In the genomic region with DNA sequence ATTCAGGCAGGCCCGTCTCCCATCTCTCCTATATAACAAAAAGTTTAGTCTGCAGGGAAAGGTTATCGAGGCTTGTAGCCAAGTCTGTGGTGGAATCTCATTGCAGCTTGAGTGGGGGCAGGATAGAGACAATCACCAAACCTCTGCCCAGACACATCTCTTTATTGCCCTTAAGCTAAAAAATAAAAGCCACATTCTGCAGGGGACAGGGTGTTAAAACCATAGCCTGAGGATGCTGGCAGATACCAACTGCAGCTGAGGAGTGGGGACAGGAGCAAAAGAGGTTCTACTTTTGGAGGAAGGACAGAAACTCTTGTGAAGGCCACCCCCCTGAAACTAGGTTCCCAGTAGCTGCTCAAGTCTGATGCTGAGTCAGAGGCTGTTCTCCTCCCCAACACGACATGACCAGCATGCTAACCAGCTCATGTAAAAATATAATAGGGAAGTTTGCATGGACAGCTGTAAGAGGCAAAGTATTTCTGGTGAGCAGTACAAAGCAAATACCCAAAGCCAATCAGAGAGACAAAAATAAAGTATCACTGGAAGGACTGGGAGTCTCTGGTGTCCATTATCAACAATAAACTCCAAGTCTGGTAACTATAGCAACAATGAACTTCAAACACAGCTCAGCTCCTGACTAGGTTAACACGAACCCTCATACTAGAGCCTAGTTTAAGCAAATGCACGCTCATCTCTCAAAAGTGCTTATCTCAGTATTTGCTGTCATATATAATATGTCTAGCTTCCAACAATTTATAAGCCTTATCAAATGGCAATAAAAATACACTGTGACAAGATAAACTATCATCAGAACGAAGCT, we compare ENCODE assay signal across 14 cellular contexts.
A peak's percentile ranks its signal among the peaks of the same experiment; 100 is the strongest.
DNase-seq lines count a peak whose midpoint lies in the region; ATAC-seq, FAIRE-seq and TF ChIP-seq lines count a peak whose summit lies in the region.
"Had no signal": no experiment of that assay in that cellular context is flagged by ENCODE, and none has a peak within 500 bp of the region (broad histone marks: within the 10 kb centered on the region; RNA-seq: fewer than 3 reads in every experiment).

No MANE protein-coding gene starts in this region.

- no peak overlapping the region for H3K27ac ChIP-seq in H1 (ENCODE audit: low read depth, low read length)

- peak overlapping the region; percentile 51; the same call in 1 of the 2 replicates for H2AFZ ChIP-seq in H1 (ENCODE audit: low read length)

- H3K23me2 ChIP-seq in H1 (ENCODE audit: low read depth, low read length): no peaks in the 10 kb centered on the region

- no peak overlapping the region for H3K9ac ChIP-seq in H1 (replicated peaks in 1 of 4; ENCODE audit: extremely low read depth in 1 of 4, low read depth in 3 of 4, low read length in 3 of 4)

- H3K4me3 Mint-ChIP-seq in activated naive CD4-positive, alpha-beta T cell treated with anti-CD3 and anti-CD28 coated beads, Interleukin-2, amount 10 ng/mL, durations not matched to agents 7 days and 5 days: no peak overlapping the region
- H3K4me3 Mint-ChIP-seq: activated B cell treated with CpG ODN at 0.5 μM for 24 hours; activated naive CD8-positive, alpha-beta T cell; mesothelial cell of epicardium had no signal

- H4K8ac ChIP-seq in H1 (ENCODE audit: extremely low read depth, insufficient read depth, low read length): no peak overlapping the region

- TF ChIP-seq POLR2A in H1 (IDR thresholded peaks at IDR 0.05; ENCODE audit: control extremely low read depth in 1 of 2, low read depth in 2 of 2, low read length in 2 of 2): no peak

- no peaks in the 10 kb centered on the region for H4K20me1 ChIP-seq in H1 (replicated peaks in 1 of 2; ENCODE audit: control insufficient read depth in 1 of 2, insufficient read depth in 2 of 2, low read length in 2 of 2)

- H3K27me3 ChIP-seq in H1 (replicated peaks in 1 of 4; ENCODE audit: control insufficient read depth in 3 of 4, extremely low read depth in 1 of 4, insufficient read depth in 3 of 4, low read length in 3 of 4): no peaks in the 10 kb centered on the region

- CTCF ChIA-PET in activated naive CD4-positive, alpha-beta T cell treated with anti-CD3 and anti-CD28 coated beads, Interleukin-2, amount 10 ng/mL, durations not matched to agents 7 days and 5 days (lab: Charles Lee): no interaction called here
- CTCF ChIA-PET in H1 (lab: Charles Lee; ENCODE audit: partially characterized antibody): interaction anchor here (1.2 kb wide), 1 partner anchor 24 kb away, joined by 3 read pairs; no protein-coding TSS in a partner anchor

- H4K5ac ChIP-seq in H1 (ENCODE audit: insufficient read length, low read depth, low read length): no peak overlapping the region

- no peak overlapping the region for H3K4ac ChIP-seq in H1 (replicated peaks; ENCODE audit: insufficient read length, low read depth, low read length)

- 87% methylated on average over 6 of the region's 6 CpGs; no CpG with 5 or more reads in 1 of the 2 experiments for WGBS in H1 (ENCODE audit: extremely low coverage in 1 of 2, insufficient coverage in 1 of 2, insufficient read length in 1 of 2, insufficient replicate concordance in 2 of 2, low coverage in 1 of 2, low lambda C conversion rate in 2 of 2, missing lambda C conversion rate in 1 of 2), 2 experiments

- peaks cover 4% of the 10 kb centered on the region for H3K27me3 Mint-ChIP-seq in activated naive CD4-positive, alpha-beta T cell treated with anti-CD3 and anti-CD28 coated beads, Interleukin-2, amount 10 ng/mL, durations not matched to agents 7 days and 5 days
- H3K27me3 Mint-ChIP-seq: activated naive CD8-positive, alpha-beta T cell had no signal

- peaks cover 20% of the 10 kb centered on the region for H3K4me1 Mint-ChIP-seq in activated naive CD4-positive, alpha-beta T cell treated with anti-CD3 and anti-CD28 coated beads, Interleukin-2, amount 10 ng/mL, durations not matched to agents 7 days and 5 days
- H3K4me1 Mint-ChIP-seq: activated B cell treated with CpG ODN at 0.5 μM for 24 hours, mesothelial cell of epicardium had no signal

- no peak overlapping the region for H2BK15ac ChIP-seq in H1 (ENCODE audit: low read length)

- no peak overlapping the region for H2AK5ac ChIP-seq in H1 (ENCODE audit: low read depth, low read length)

- H2BK20ac ChIP-seq in H1 (ENCODE audit: low read length): no peak overlapping the region

- no peak for TF ChIP-seq CTCF in H1 (IDR thresholded peaks at IDR 0.05; ENCODE audit: control extremely low read depth in 1 of 3, insufficient read depth in 1 of 3, low read depth in 1 of 3, low read length in 3 of 3)

- peaks cover 0 to 2% (median 0%) of the 10 kb centered on the region in 4 experiments; a peak in 1 of 7 replicates for H3K4me1 ChIP-seq in H1 (replicated peaks in 1 of 4; ENCODE audit: control insufficient read depth in 3 of 4, insufficient read depth in 4 of 4, low read length in 3 of 4)

- peaks cover 29% of the 10 kb centered on the region for H3K36me3 Mint-ChIP-seq in activated naive CD4-positive, alpha-beta T cell treated with anti-CD3 and anti-CD28 coated beads, Interleukin-2, amount 10 ng/mL, durations not matched to agents 7 days and 5 days
- H3K36me3 Mint-ChIP-seq: mesothelial cell of epicardium had no signal

- peak overlapping the region; percentile 52 for H3K27ac Mint-ChIP-seq in activated naive CD4-positive, alpha-beta T cell treated with anti-CD3 and anti-CD28 coated beads, Interleukin-2, amount 10 ng/mL, durations not matched to agents 7 days and 5 days
- H3K27ac Mint-ChIP-seq: activated B cell treated with CpG ODN at 0.5 μM for 24 hours; activated naive CD8-positive, alpha-beta T cell; mesothelial cell of epicardium had no signal

- H3K9me3 ChIP-seq in H1 (ENCODE audit: insufficient read depth in 2 of 2, low read depth in 1 of 2, low read length in 1 of 2): no peaks in the 10 kb centered on the region

- no peak overlapping the region for H3K14ac ChIP-seq in H1 (ENCODE audit: insufficient read length)

- no peaks in the 10 kb centered on the region for H3K79me1 ChIP-seq in H1 (ENCODE audit: low read depth, low read length)

- TF ChIP-seq EP300 in H1 (IDR thresholded peaks at IDR 0.05; ENCODE audit: borderline replicate concordance in 1 of 2, low read depth in 2 of 2, low read length in 2 of 2): no peak

- no peak for ATAC-seq in HG03460 (IDR thresholded peaks at IDR 0.05; ENCODE audit: unreplicated experiment)
- no peak for ATAC-seq in GM21360 (IDR thresholded peaks at IDR 0.05; ENCODE audit: unreplicated experiment)
- no peak for ATAC-seq in GM21526 (IDR thresholded peaks at IDR 0.05; ENCODE audit: low FRiP score, unreplicated experiment)

- H4K91ac ChIP-seq in H1 (replicated peaks; ENCODE audit: insufficient read length, low read length): no peak overlapping the region

- peaks cover 18% of the 10 kb centered on the region for H3K9me3 Mint-ChIP-seq in activated naive CD4-positive, alpha-beta T cell treated with anti-CD3 and anti-CD28 coated beads, Interleukin-2, amount 10 ng/mL, durations not matched to agents 7 days and 5 days
- H3K9me3 Mint-ChIP-seq: activated B cell treated with CpG ODN at 0.5 μM for 24 hours had no signal

- no peak for DNase-seq in activated naive CD4-positive, alpha-beta T cell treated with anti-CD3 and anti-CD28 coated beads, Interleukin-2, amount 10 ng/mL, durations not matched to agents 7 days and 5 days
- no peak for DNase-seq in activated naive CD4-positive, alpha-beta T cell treated with anti-CD3 and anti-CD28 coated beads, Interleukin-2, amount 50 U/mL, for 16 hours
- DNase-seq in NK-92 treated with Interleukin-12 subunit alpha and Interleukin-12 subunit beta, amount 100 ng/mL, for 24 hours (lab: John Stamatoyannopoulos, UW): peak; percentile 78
- DNase-seq in H1 (ENCODE audit: low read depth in 1 of 2, low spot score in 2 of 2) (no peak), medulla oblongata (ENCODE audit: extremely low spot score) (no peak)
- DNase-seq: activated B cell treated with CpG ODN at 0.5 μM for 24 hours, DMS 273 treated with DMSO at 0.1 percent for 48 hours, islet precursor cell had no signal

- no peak overlapping the region for H3K23ac ChIP-seq in H1 (ENCODE audit: insufficient read length)

- no peak for TF ChIP-seq RAD21 in H1 (IDR thresholded peaks at IDR 0.05 in 1 of 2, conservative IDR thresholded peaks at IDR 0.05 in 1 of 2; ENCODE audit: low read depth in 2 of 2, low read length in 2 of 2)

- no peak overlapping the region for H2BK12ac ChIP-seq in H1 (ENCODE audit: low read depth, low read length)

- H3K79me2 ChIP-seq in H1 (ENCODE audit: control insufficient read depth in 1 of 2, insufficient read depth in 2 of 2, low read length in 2 of 2): no peaks in the 10 kb centered on the region

- H2BK120ac ChIP-seq in H1 (replicated peaks; ENCODE audit: low read depth, low read length): no peak overlapping the region

- H3K18ac ChIP-seq in H1 (ENCODE audit: extremely low read depth, low read length): no peak overlapping the region

- POLR2A ChIA-PET in H1 (lab: Charles Lee; ENCODE audit: partially characterized antibody): interaction anchor here (1.1 to 1.4 kb wide), 2 partner anchors 9 kb away, joined by 3 to 4 read pairs; no protein-coding TSS in a partner anchor

- no peak overlapping the region for H3K4me2 ChIP-seq in H1 (ENCODE audit: insufficient read depth in 1 of 2, low read depth in 2 of 2, low read length in 2 of 2)

- no peaks in the 10 kb centered on the region for H3K36me3 ChIP-seq in H1 (ENCODE audit: control insufficient read depth in 2 of 4, insufficient read depth in 4 of 4, low read length in 3 of 4)

- H2BK5ac ChIP-seq in H1 (ENCODE audit: low read depth, low read length): no peak overlapping the region

- no peak overlapping the region for H3K4me3 ChIP-seq in H1 (ENCODE audit: extremely low read depth in 1 of 4, insufficient read depth in 2 of 4, low read depth in 3 of 4, low read length in 4 of 4)

- no peak for FAIRE-seq in H1 (lab: Jason Lieb, UNC)
- FAIRE-seq: endothelial cell of umbilical vein had no signal

- no peak overlapping the region for H3K56ac ChIP-seq in H1 (replicated peaks; ENCODE audit: insufficient read length, low read depth, low read length)

TF ChIP-seq in H1, 55 proteins besides CTCF, POLR2A, EP300 and RAD21 (continues in another document):
- no peak for TF ChIP-seq PHF8 (conservative IDR thresholded peaks at IDR 0.05; ENCODE audit: low read depth, low read length)
- no peak for TF ChIP-seq TAF1 (IDR thresholded peaks at IDR 0.05; ENCODE audit: low read depth, low read length)
- TF ChIP-seq POLR2AphosphoS5 (IDR thresholded peaks at IDR 0.05; ENCODE audit: low read depth, low read length): no peak
- TF ChIP-seq ASH2L (IDR thresholded peaks at IDR 0.05; ENCODE audit: low read length): no peak
- TF ChIP-seq EZH2 (IDR thresholded peaks at IDR 0.05; ENCODE audit: low read depth, low read length, severe bottlenecking): no peak
- no peak for TF ChIP-seq SP1 (IDR thresholded peaks at IDR 0.05; ENCODE audit: low read depth, low read length)
- TF ChIP-seq ZNF274 (IDR thresholded peaks at IDR 0.05; ENCODE audit: borderline replicate concordance, extremely low read depth, low read length): no peak
- TF ChIP-seq SUZ12 (IDR thresholded peaks at IDR 0.05; ENCODE audit: low read length): no peak
- TF ChIP-seq FOSL1 (IDR thresholded peaks at IDR 0.05; ENCODE audit: insufficient read depth, low read depth, low read length): no peak
- TF ChIP-seq RFX5 (IDR thresholded peaks at IDR 0.05; ENCODE audit: borderline replicate concordance, low read depth, low read length): no peak
- TF ChIP-seq SIN3A (conservative IDR thresholded peaks at IDR 0.05 in 1 of 2, IDR thresholded peaks at IDR 0.05 in 1 of 2; ENCODE audit: low read depth in 1 of 2, low read length in 2 of 2): no peak
